ENCODE assay signal across 22 cellular contexts in genomic region chr16:85331685-85332084, GRCh38.
"Had no signal": no experiment of that assay in that cellular context is flagged by ENCODE, and none has a peak within 500 bp of the region (broad histone marks: within the 10 kb centered on the region; RNA-seq: fewer than 3 reads in every experiment).

No MANE protein-coding gene starts in this region.

- H3K27ac ChIP-seq: epithelial cell of prostate, gastroesophageal sphincter, left lung, right atrium auricular region, tibial nerve had no signal

- H3K27me3 ChIP-seq: gastroesophageal sphincter, right atrium auricular region, tibial nerve had no signal

- DNase-seq: activated CD4-positive, alpha-beta T cell treated with anti-CD3 and anti-CD28 coated beads, Interleukin-2, amount 50 U/mL, for 1 hour; activated CD8-positive, alpha-beta memory T cell treated with anti-CD3 and anti-CD28 coated beads for 24 hours; activated gamma-delta T cell treated with Interleukin-2 at 50 U/mL for 16 hours; amniotic stem cell; central memory CD4-positive, alpha-beta T cell; cortex of kidney; effector memory CD8-positive, alpha-beta T cell; islet precursor cell; left lung; natural killer cell; nucleus accumbens; stimulated activated CD4-positive, alpha-beta T cell treated with anti-CD3 and anti-CD28 coated beads, Interleukin-15, amount 100 ng/mL, for 24 hours; stimulated activated CD4-positive, alpha-beta T cell treated with anti-CD3 and anti-CD28 coated beads, Interleukin-4, amount 100 ng/mL, for 1 hour; stimulated activated naive B cell treated with anti-CD40 and anti-IgM and Interleukin-4, amounts not matched to agents 10 μg/mL and 1 μg/mL and 100 μg/mL, for 72 hours; T-helper 9 cell had no signal

- H3K36me3 Mint-ChIP-seq: activated naive CD8-positive, alpha-beta T cell; natural killer cell; stimulated activated naive B cell treated with anti-CD40 and anti-IgM and Interleukin-4, amounts not matched to agents 10 μg/mL and 1 μg/mL and 100 μg/mL, for 72 hours had no signal

- H3K27ac Mint-ChIP-seq: activated naive CD8-positive, alpha-beta T cell; effector memory CD8-positive, alpha-beta T cell; natural killer cell; progenitor cell of endocrine pancreas; stimulated activated naive B cell treated with anti-CD40 and anti-IgM and Interleukin-4, amounts not matched to agents 10 μg/mL and 1 μg/mL and 100 μg/mL, for 72 hours had no signal

- H3K4me3 ChIP-seq: gastroesophageal sphincter, left lung, right atrium auricular region, tibial nerve had no signal

- H3K9me3 ChIP-seq: gastroesophageal sphincter, left lung, right atrium auricular region had no signal

- ATAC-seq: activated CD4-positive, CD25-positive, alpha-beta regulatory T cell treated with anti-CD3 and anti-CD28 coated beads, Interleukin-2, amount 50 U/mL, for 24 hours; effector memory CD8-positive, alpha-beta T cell; gastroesophageal sphincter; left lung; natural killer cell; stimulated activated naive B cell treated with anti-CD40 and anti-IgM and Interleukin-4, amounts not matched to agents 10 μg/mL and 1 μg/mL and 100 μg/mL, for 72 hours had no signal

- H3K4me3 Mint-ChIP-seq: activated naive CD8-positive, alpha-beta T cell; effector memory CD8-positive, alpha-beta T cell; natural killer cell; stimulated activated naive B cell treated with anti-CD40 and anti-IgM and Interleukin-4, amounts not matched to agents 10 μg/mL and 1 μg/mL and 100 μg/mL, for 72 hours had no signal

- H3K9me3 Mint-ChIP-seq: effector memory CD8-positive, alpha-beta T cell; natural killer cell; stimulated activated naive B cell treated with anti-CD40 and anti-IgM and Interleukin-4, amounts not matched to agents 10 μg/mL and 1 μg/mL and 100 μg/mL, for 72 hours had no signal

- H3K27me3 Mint-ChIP-seq: activated naive CD8-positive, alpha-beta T cell had no signal

- H3K36me3 ChIP-seq: gastroesophageal sphincter, left lung, right atrium auricular region, tibial nerve had no signal
